In genomic region chr12:32964981-32965585, GRCh38 we compare ENCODE assay signal across 26 cellular contexts.
DNase-seq lines count a peak whose midpoint lies in the region; ATAC-seq and TF ChIP-seq lines count a peak whose summit lies in the region.
"Had no signal": no experiment of that assay in that cellular context is flagged by ENCODE, and none has a peak within 500 bp of the region (broad histone marks: within the 10 kb centered on the region; RNA-seq: fewer than 3 reads in every experiment).

No MANE protein-coding gene starts in this region.

- H2AFZ ChIP-seq in neural cell (ENCODE audit: low read depth, low read length): no peak overlapping the region
- H2AFZ ChIP-seq: PC-9 had no signal

- peak overlapping the region; percentile 38 for H3K4me3 ChIP-seq in neural cell (ENCODE audit: low read length)
- H3K4me3 ChIP-seq: K562, PC-9 had no signal

- no peaks in the 10 kb centered on the region for H3K9me2 ChIP-seq in neural cell (ENCODE audit: insufficient read depth, low read length)
- H3K9me2 ChIP-seq: SK-N-SH had no signal

- peak; percentile 85 for TF ChIP-seq EP300 in neural cell (conservative IDR thresholded peaks at IDR 0.05; ENCODE audit: poor library complexity, severe bottlenecking)

- H3K4me2 ChIP-seq in neural cell (ENCODE audit: low read length): peak overlapping the region; percentile 64
- H3K4me2 ChIP-seq: PC-9, SK-N-SH had no signal

- H3K36me3 Mint-ChIP-seq in effector memory CD8-positive, alpha-beta T cell (ENCODE audit: insufficient read depth): no peaks in the 10 kb centered on the region
- H3K36me3 Mint-ChIP-seq: CD8-positive, alpha-beta memory T cell had no signal

- H3K4me3 Mint-ChIP-seq in effector memory CD8-positive, alpha-beta T cell: no peak overlapping the region
- H3K4me3 Mint-ChIP-seq: CD8-positive, alpha-beta memory T cell; H9; HFFc6; T-helper 2 cell treated with Interferon-gamma antibody and Interleukin-4, amounts not matched to agents 5 μg/mL and 100 μg/mL, for 36 hours had no signal

- DNase-seq in NCI-H2171 treated with DMSO at 0.1 percent for 48 hours (lab: John Stamatoyannopoulos, UW) (peak; percentile 26), NCI-H2171 (lab: John Stamatoyannopoulos, UW) (no peak), NCI-H1436 treated with DMSO at 0.1 percent for 48 hours (lab: John Stamatoyannopoulos, UW) (peak; percentile 53), NCI-H774 (lab: John Stamatoyannopoulos, UW) (peak; percentile 70), GOT3 (lab: John Stamatoyannopoulos, UW) (no peak)
- DNase-seq in effector memory CD8-positive, alpha-beta T cell: no peak
- DNase-seq: 8988T; AML-193; CD8-positive, alpha-beta memory T cell; DMS79; H9; HFFc6; MM.1S; NCI-H1048; NCI-H1694 treated with DMSO at 0.1 percent for 48 hours; PC-9; RPMI8226; SHP77 treated with DMSO at 0.1 percent for 48 hours; SK-N-SH had no signal

- no peaks in the 10 kb centered on the region for H4K20me1 ChIP-seq in neural cell (ENCODE audit: insufficient read depth)

- peak overlapping the region; percentile 48 for H3K9ac ChIP-seq in neural cell (ENCODE audit: low read length)
- H3K9ac ChIP-seq: SK-N-SH had no signal

- no peak for ATAC-seq in effector memory CD8-positive, alpha-beta T cell (replicated peaks)
- ATAC-seq in HG02798 (IDR thresholded peaks at IDR 0.05; ENCODE audit: poor library complexity, unreplicated experiment): no peak
- ATAC-seq: HepG2, K562 had no signal

- no peaks in the 10 kb centered on the region for H3K27me3 Mint-ChIP-seq in effector memory CD8-positive, alpha-beta T cell
- H3K27me3 Mint-ChIP-seq: CD8-positive, alpha-beta memory T cell had no signal

- H3F3A ChIP-seq in neural cell (ENCODE audit: insufficient read depth, low read length, poor library complexity, severe bottlenecking): peaks cover 9% of the 10 kb centered on the region

- H3K9me3 ChIP-seq in neural cell (ENCODE audit: low read length): no peaks in the 10 kb centered on the region
- H3K9me3 ChIP-seq: SK-N-SH had no signal

- peak; percentile 66 for TF ChIP-seq RAD21 in neural cell (conservative IDR thresholded peaks at IDR 0.05)

- no peaks in the 10 kb centered on the region for H3K4me1 Mint-ChIP-seq in effector memory CD8-positive, alpha-beta T cell (ENCODE audit: low read depth in 2 of 2)
- H3K4me1 Mint-ChIP-seq: CD8-positive, alpha-beta memory T cell; H9 had no signal

- H3K36me3 ChIP-seq in neural cell (ENCODE audit: insufficient read depth, low read length): no peaks in the 10 kb centered on the region

- no peaks in the 10 kb centered on the region for H3K79me2 ChIP-seq in neural cell (replicated peaks; ENCODE audit: insufficient read depth, low read length)

- H3K9me3 Mint-ChIP-seq in effector memory CD8-positive, alpha-beta T cell: peaks cover 0 to 1% of the 10 kb centered on the region in 2 donors
- H3K9me3 Mint-ChIP-seq: H9; T-helper 2 cell treated with Interferon-gamma antibody and Interleukin-4, amounts not matched to agents 5 μg/mL and 100 μg/mL, for 36 hours had no signal

- peak; percentile 50 for TF ChIP-seq CTCF in neural cell (IDR thresholded peaks at IDR 0.05; ENCODE audit: poor library complexity, severe bottlenecking)

- no peaks in the 10 kb centered on the region for H3K27me3 ChIP-seq in neural cell (ENCODE audit: insufficient read depth, low read depth, low read length)

- H3K27ac Mint-ChIP-seq in effector memory CD8-positive, alpha-beta T cell: no peak overlapping the region
- H3K27ac Mint-ChIP-seq: CD8-positive, alpha-beta memory T cell; H9; HFFc6; T-helper 2 cell treated with Interferon-gamma antibody and Interleukin-4, amounts not matched to agents 5 μg/mL and 100 μg/mL, for 36 hours had no signal

- H3K27ac ChIP-seq in neural cell (ENCODE audit: low read length): peak overlapping the region; percentile 86
- H3K27ac ChIP-seq: C4-2B, HL-60, PC-9 had no signal

TF ChIP-seq in neural cell, 6 proteins besides CTCF, POLR2A, EP300 and RAD21:
- TF ChIP-seq POLR2AphosphoS5 (IDR thresholded peaks at IDR 0.05) (peak; percentile 50), MXI1 (conservative IDR thresholded peaks at IDR 0.05; ENCODE audit: poor library complexity, severe bottlenecking) (peak; percentile 52), TAF1 (IDR thresholded peaks at IDR 0.05; ENCODE audit: low read depth) (no peak), REST (IDR thresholded peaks at IDR 0.05; ENCODE audit: borderline replicate concordance) (peak; percentile 65), EZH2 (IDR thresholded peaks at IDR 0.05; ENCODE audit: borderline replicate concordance, insufficient read depth, low read length, poor library complexity, severe bottlenecking) (no peak), SMC3 (conservative IDR thresholded peaks at IDR 0.05; ENCODE audit: poor library complexity) (peak; percentile 58)

Comparison
In these comparisons a context has a peak if more than half of its experiments do, and no peak if none do; other contexts are left out.
1. DNase-seq: peak in NCI-H2171 treated with DMSO at 0.1 percent for 48 hours (single experiment), NCI-H1436 treated with DMSO at 0.1 percent for 48 hours (single experiment) and NCI-H774 (single experiment); none in NCI-H2171 (single experiment), effector memory CD8-positive, alpha-beta T cell (0 of 3) and GOT3 (single experiment).